8 cellular contexts compared by ENCODE assay signal in genomic region chr15:50685976-50686467, GRCh38. TPM values are rescaled to one million over a fixed set of nuclear protein-coding genes. Genes with fewer than 3 reads are reported as not detected.
DNase-seq lines count a peak whose midpoint lies in the region; ATAC-seq and TF ChIP-seq lines count a peak whose summit lies in the region.

No MANE protein-coding gene starts in this region.

- TF ChIP-seq CTCF in left lung (IDR thresholded peaks at IDR 0.05): no peak

- no peaks in the 10 kb centered on the region for H3K9me3 ChIP-seq in left lung

- no peaks in the 10 kb centered on the region for H3K36me3 ChIP-seq in left lung

- H3K4me3 ChIP-seq in left lung: peak overlapping the region; percentile 75 to 85

- peak overlapping the region; percentile 90 to 97 for H3K27ac ChIP-seq in left lung

- DNase-seq in DMS 273 (lab: John Stamatoyannopoulos, UW; ENCODE audit: unreplicated experiment) (peak; percentile 78), DMS 273 treated with DMSO at 0.1 percent for 48 hours (lab: John Stamatoyannopoulos, UW) (no peak), NCI-H1105 treated with DMSO at 0.1 percent for 48 hours (lab: John Stamatoyannopoulos, UW) (peak; percentile 51), cerebellum (ENCODE audit: low spot score) (peak; percentile 40), left lung (peak; percentile 65 to 90)
- peak; percentile 57 for DNase-seq in activated CD4-positive, alpha-beta T cell treated with anti-CD3 and anti-CD28 coated beads for 1 hour
- DNase-seq in stimulated activated CD4-positive, alpha-beta T cell treated with anti-CD3 and anti-CD28 coated beads, Interleukin-4, amount 100 ng/mL, for 4 hours: peak; percentile 74 to 81

- ATAC-seq in HG02588 (IDR thresholded peaks at IDR 0.05; ENCODE audit: unreplicated experiment) (peak; percentile 61), left lung (peak; percentile 74)

- peaks cover 0 to 44% of the 10 kb centered on the region in 2 donors for H3K4me1 ChIP-seq in left lung

- no peaks in the 10 kb centered on the region for H3K27me3 ChIP-seq in left lung

- intact Hi-C loops in left lung (cut with DNase I): loop anchor here in 1 of 2 donors (10.0 kb wide), 1 partner anchor 79 kb away; the partner anchor contains the start of gene SPPL2A

RNA-seq across cellular contexts. Expression of gene TRPM7, which starts 0.6 kb away (rescaled TPM):
- total RNA-seq in cerebellum: 71.4 TPM
- 10 to 100 TPM; 30.6 to 47.6 TPM for total RNA-seq in left lung
